In genomic region chr9:73743826-73744225, GRCh38 we compare ENCODE assay signal across 19 cellular contexts.
"Had no signal": no experiment of that assay in that cellular context is flagged by ENCODE, and none has a peak within 500 bp of the region (broad histone marks: within the 10 kb centered on the region; RNA-seq: fewer than 3 reads in every experiment).

No MANE protein-coding gene starts in this region.

- H3K9me3 Mint-ChIP-seq: activated CD4-positive, alpha-beta T cell treated with anti-CD3 and anti-CD28 coated beads, Interleukin-2, amount 10 ng/mL, durations not matched to agents 7 days and 5 days; type B pancreatic cell had no signal

- H3K27me3 Mint-ChIP-seq: activated CD4-positive, alpha-beta T cell treated with anti-CD3 and anti-CD28 coated beads, Interleukin-2, amount 10 ng/mL, durations not matched to agents 7 days and 5 days; activated T-cell treated with anti-CD3 and anti-CD28 coated beads, Interleukin-2, amount 50 U/mL, for 24 hours; type B pancreatic cell had no signal

- ATAC-seq: activated CD4-positive, CD25-positive, alpha-beta regulatory T cell treated with anti-CD3 and anti-CD28 coated beads, Interleukin-2, amount 50 U/mL, for 24 hours; activated CD8-positive, alpha-beta T cell treated with anti-CD3 and anti-CD28 coated beads, Interleukin-2, amount 10 ng/mL, durations not matched to agents 7 days and 5 days; lower lobe of right lung; natural killer cell had no signal

- H3K79me2 ChIP-seq: parathyroid adenoma had no signal

- DNase-seq: activated CD4-positive, alpha-beta T cell treated with anti-CD3 and anti-CD28 coated beads, Interleukin-2, amount 10 ng/mL, durations not matched to agents 7 days and 5 days; activated CD8-positive, alpha-beta T cell treated with anti-CD3 and anti-CD28 coated beads, Interleukin-2, amount 10 ng/mL, durations not matched to agents 7 days and 5 days; activated naive CD4-positive, alpha-beta T cell treated with Interleukin-2 at 50 U/mL for 16 hours; activated T-cell treated with anti-CD3 and anti-CD28 coated beads, Interleukin-2, amount 50 U/mL, for 24 hours; anterior cingulate cortex; effector CD4-positive, alpha-beta T cell; esophagus squamous epithelium; lower lobe of right lung; natural killer cell; sigmoid colon; spleen; stimulated activated naive CD4-positive, alpha-beta T cell treated with Interleukin-2 at 50 U/mL for 16 hours; T-helper 1 cell; T-helper 9 cell had no signal

- H3K4me1 ChIP-seq: esophagus squamous epithelium, lower lobe of right lung, parathyroid adenoma, sigmoid colon, spleen had no signal

- H3K9me3 ChIP-seq: esophagus squamous epithelium, lower lobe of right lung, sigmoid colon had no signal

- H3K4me1 Mint-ChIP-seq: activated CD4-positive, alpha-beta T cell treated with anti-CD3 and anti-CD28 coated beads, Interleukin-2, amount 10 ng/mL, durations not matched to agents 7 days and 5 days; natural killer cell had no signal

- H3K4me3 ChIP-seq: esophagus squamous epithelium, lower lobe of right lung, sigmoid colon, spleen had no signal

- H3K4me3 Mint-ChIP-seq: activated CD4-positive, alpha-beta T cell treated with anti-CD3 and anti-CD28 coated beads, Interleukin-2, amount 10 ng/mL, durations not matched to agents 7 days and 5 days; activated CD8-positive, alpha-beta T cell treated with anti-CD3 and anti-CD28 coated beads, Interleukin-2, amount 10 ng/mL, durations not matched to agents 7 days and 5 days; activated T-cell treated with anti-CD3 and anti-CD28 coated beads, Interleukin-2, amount 50 U/mL, for 24 hours; natural killer cell; type B pancreatic cell had no signal

- H3K36me3 Mint-ChIP-seq: type B pancreatic cell had no signal

- H3K27ac Mint-ChIP-seq: activated CD4-positive, alpha-beta T cell treated with anti-CD3 and anti-CD28 coated beads, Interleukin-2, amount 10 ng/mL, durations not matched to agents 7 days and 5 days; activated CD8-positive, alpha-beta T cell treated with anti-CD3 and anti-CD28 coated beads, Interleukin-2, amount 10 ng/mL, durations not matched to agents 7 days and 5 days; activated T-cell treated with anti-CD3 and anti-CD28 coated beads, Interleukin-2, amount 50 U/mL, for 24 hours; activated T-helper 2 cell treated with anti-CD3 and anti-CD28 coated beads, Interferon-gamma antibody, Interleukin-2, Interleukin-4, amounts not matched to agents 10 μg/mL and 5 μg/mL and 100 μg/mL, durations not matched to agents 14 hours and 24 hours and 36 hours; natural killer cell; type B pancreatic cell had no signal

- H3K27me3 ChIP-seq: esophagus squamous epithelium, sigmoid colon, spleen had no signal

- H2AFZ ChIP-seq: parathyroid adenoma had no signal

- FAIRE-seq: islet of Langerhans had no signal

- H3K27ac ChIP-seq: esophagus squamous epithelium, lower lobe of right lung, parathyroid adenoma, sigmoid colon, spleen had no signal

- H3K36me3 ChIP-seq: esophagus squamous epithelium, lower lobe of right lung, sigmoid colon, spleen had no signal

- H3K9ac ChIP-seq: parathyroid adenoma had no signal
